Comparison of ENCODE assay signal across 10 cellular contexts in the genomic region with DNA sequence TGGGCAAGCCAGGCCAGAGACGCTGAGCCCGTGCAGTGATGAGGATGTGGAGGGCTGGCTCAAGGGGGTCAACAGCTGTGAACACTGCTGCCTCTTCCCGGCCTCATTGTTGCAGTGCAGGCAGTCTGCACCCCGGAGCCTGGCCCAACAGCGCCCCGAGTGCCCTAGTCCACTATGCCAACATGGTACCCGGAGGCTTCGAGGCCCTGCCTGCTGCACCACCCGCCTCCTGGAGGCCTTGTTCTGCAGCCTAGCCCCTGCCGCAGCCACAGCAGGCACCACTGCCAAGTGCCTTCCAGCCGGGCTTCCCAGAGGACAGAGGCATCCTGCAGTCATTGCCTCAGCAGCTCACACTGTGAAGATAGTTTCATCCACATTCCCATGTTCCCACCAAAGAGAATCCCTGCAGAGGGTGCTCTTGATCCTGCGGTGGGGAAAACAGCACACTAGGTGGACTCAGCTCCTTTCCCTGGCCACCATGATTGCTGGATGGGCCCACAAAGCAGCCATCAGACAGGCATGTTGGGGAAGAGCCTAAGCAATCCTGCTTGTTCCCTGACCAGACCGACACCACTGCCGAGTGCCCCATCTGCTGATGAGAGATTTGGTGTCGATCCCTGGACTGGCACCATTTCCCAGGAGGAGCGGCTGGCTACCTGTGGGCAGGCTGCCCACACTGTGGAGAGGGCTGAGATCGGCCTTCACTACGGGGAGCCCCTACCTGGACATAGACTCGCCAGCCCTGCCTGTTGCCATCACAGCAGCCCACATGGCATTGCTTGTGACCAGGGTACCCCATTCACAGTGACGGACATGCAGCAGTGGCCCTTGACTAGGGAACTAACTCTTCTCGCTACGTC. TPM values are rescaled to one million over a fixed set of nuclear protein-coding genes. Genes with fewer than 3 reads are reported as not detected.
DNase-seq lines count a peak whose midpoint lies in the region; ATAC-seq and TF ChIP-seq lines count a peak whose summit lies in the region.
"Had no signal": no experiment of that assay in that cellular context is flagged by ENCODE, and none has a peak within 500 bp of the region (broad histone marks: within the 10 kb centered on the region; RNA-seq: fewer than 3 reads in every experiment).

No MANE protein-coding gene starts in this region.

- no peak for TF ChIP-seq CTCF in testis (IDR thresholded peaks at IDR 0.05)

- H3K27ac ChIP-seq in substantia nigra (ENCODE audit: low read depth, low read length, poor library complexity, severe bottlenecking) (peak overlapping the region; percentile 98), testis (peak overlapping the region in 1 of 2 donors; percentile 66)

- H3K27ac Mint-ChIP-seq in activated naive CD4-positive, alpha-beta T cell treated with anti-CD3 and anti-CD28 coated beads for 36 hours: peak overlapping the region; percentile 14

- no peak overlapping the region for H3K4me3 ChIP-seq in testis

- WGBS in testis, 2 donors: 81 to 89% methylated on average over 6 to 22 of the region's 22 CpGs

- H3K4me1 ChIP-seq in testis: peaks cover 22% of the 10 kb centered on the region

- no peak for TF ChIP-seq POLR2A in testis (IDR thresholded peaks at IDR 0.05)

- no peak overlapping the region for H3K4me3 Mint-ChIP-seq in activated naive CD4-positive, alpha-beta T cell treated with anti-CD3 and anti-CD28 coated beads for 36 hours

- intact Hi-C loops in activated naive CD4-positive, alpha-beta T cell treated with anti-CD3 and anti-CD28 coated beads for 36 hours (cut with micrococcal nuclease): no loop called here
- intact Hi-C loops in left ventricle myocardium superior (cut with micrococcal nuclease): no loop called here
- intact Hi-C loops in testis (cut with DNase I; ENCODE audit: low total_unique reads): no loop called here

- H3K4me1 Mint-ChIP-seq in activated naive CD4-positive, alpha-beta T cell treated with anti-CD3 and anti-CD28 coated beads for 36 hours (ENCODE audit: low read depth): peaks cover 37% of the 10 kb centered on the region

- peaks cover 13% of the 10 kb centered on the region for H3K36me3 Mint-ChIP-seq in activated naive CD4-positive, alpha-beta T cell treated with anti-CD3 and anti-CD28 coated beads for 36 hours (ENCODE audit: low read depth)

- in situ Hi-C loops in SK-MEL-5 (cut with HindIII; ENCODE audit: low pct_unique_long_range_greater_than_20kb, low sequenced_read_pairs): no loop called here

- H3K36me3 ChIP-seq in testis (ENCODE audit: low read depth, missing control alignments): no peaks in the 10 kb centered on the region

- H3K27me3 Mint-ChIP-seq in activated naive CD4-positive, alpha-beta T cell treated with anti-CD3 and anti-CD28 coated beads for 36 hours (ENCODE audit: low read depth): no peaks in the 10 kb centered on the region

- H3K9me3 ChIP-seq in testis: no peaks in the 10 kb centered on the region

- CTCF ChIA-PET in activated naive CD4-positive, alpha-beta T cell treated with anti-CD3 and anti-CD28 coated beads for 36 hours (lab: Charles Lee): interaction anchor here (0.7 kb wide), 1 partner anchor 253 kb away, joined by 3 read pairs; no protein-coding TSS in a partner anchor

- no peak for ATAC-seq in left ventricle myocardium superior

- no peaks in the 10 kb centered on the region for H3K27me3 ChIP-seq in testis

- no peak for DNase-seq in activated naive CD4-positive, alpha-beta T cell treated with anti-CD3 and anti-CD28 coated beads for 36 hours
- no peak for DNase-seq in activated naive CD4-positive, alpha-beta T cell (lab: John Stamatoyannopoulos, UW)
- DNase-seq in SK-MEL-5 (ENCODE audit: low read depth, low spot score) (peak; percentile 50), left ventricle myocardium superior (peak; percentile 36), substantia nigra (lab: John Stamatoyannopoulos, UW) (peak in 7 of 49 donors; percentile 24 to 54 (median 36)), germinal center (ENCODE audit: low spot score) (no peak), NCI-H2029 (lab: John Stamatoyannopoulos, UW) (no peak), testis (no peak)
- DNase-seq: NCI-H774, T1000 had no signal

- no peaks in the 10 kb centered on the region for H3K9me3 Mint-ChIP-seq in activated naive CD4-positive, alpha-beta T cell treated with anti-CD3 and anti-CD28 coated beads for 36 hours

RNA-seq across cellular contexts. Expression of a gene that starts 44.9 kb away (rescaled TPM):
- total RNA-seq in activated naive CD4-positive, alpha-beta T cell treated with anti-CD3 and anti-CD28 coated beads for 36 hours: 100 to 1,000 TPM; 140 to 144 TPM
- total RNA-seq in SK-MEL-5 (2014; rRNA removed; shearing (Covaris generic)): 208 and 210 TPM in 2 replicates
- 226 and 276 TPM in 2 replicates for polyA plus RNA-seq in SK-MEL-5 (2015; cell fraction: cytosol; rRNA removed)
- 182 and 185 TPM in 2 replicates for polyA plus RNA-seq in SK-MEL-5 (2015; cell fraction: nucleus; rRNA removed)
- total RNA-seq in left ventricle myocardium superior (144 TPM), testis (100 to 1,000 TPM; 161 to 216 TPM)
- polyA plus RNA-seq in testis (ENCODE audit: insufficient read depth, low read depth, low replicate concordance): 96.3 TPM

Comparison
In these comparisons a context has a peak if more than half of its experiments do, and no peak if none do; other contexts are left out.
1. DNase-seq: peak in SK-MEL-5 (single experiment) and left ventricle myocardium superior (single experiment); none in activated naive CD4-positive, alpha-beta T cell treated with anti-CD3 and anti-CD28 coated beads for 36 hours (single experiment), activated naive CD4-positive, alpha-beta T cell (0 of 4), germinal center (single experiment), NCI-H2029 (single experiment) and testis (single experiment).